32 cellular contexts compared by ENCODE assay signal in the genomic region with DNA sequence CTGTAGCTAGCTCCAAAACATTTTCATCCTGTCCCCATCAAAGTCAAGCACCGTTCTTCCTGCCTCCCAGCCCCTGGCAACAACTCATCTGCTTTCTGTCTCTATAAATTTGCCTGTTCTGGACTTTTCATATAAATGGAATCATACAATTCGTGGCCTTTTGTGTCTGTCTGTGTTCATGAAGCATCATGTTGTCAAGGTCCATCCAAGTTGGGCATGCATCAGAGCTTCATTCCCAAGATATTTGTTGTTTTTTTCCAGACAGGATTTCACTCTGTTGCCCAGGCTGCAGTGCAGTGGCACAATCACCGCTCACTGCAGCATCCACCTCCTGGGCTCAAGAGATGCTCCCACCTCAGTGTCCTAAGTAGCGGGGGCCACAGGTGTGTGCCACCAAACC. TPM values are rescaled to one million over a fixed set of nuclear protein-coding genes. Genes with fewer than 3 reads are reported as not detected.
"Had no signal": no experiment of that assay in that cellular context is flagged by ENCODE, and none has a peak within 500 bp of the region (broad histone marks: within the 10 kb centered on the region; RNA-seq: fewer than 3 reads in every experiment).

No MANE protein-coding gene starts in this region.

- H3K9ac ChIP-seq: parathyroid adenoma had no signal

- H3K27ac Mint-ChIP-seq: nephron; progenitor cell of endocrine pancreas; stimulated activated naive B cell treated with anti-CD40 and anti-IgM and Interleukin-4, amounts not matched to agents 10 μg/mL and 1 μg/mL and 100 μg/mL, for 72 hours had no signal

- H3K4me1 ChIP-seq: left ventricle myocardium inferior, parathyroid adenoma, right lobe of liver, testis, thyroid gland, vagina had no signal

- H3K36me3 ChIP-seq: left ventricle myocardium inferior, right atrium auricular region, right lobe of liver, stomach, thyroid gland, transverse colon, upper lobe of left lung, vagina had no signal

- H3K4me3 ChIP-seq: left ventricle myocardium inferior, lung, mucosa of descending colon, right atrium auricular region, right lobe of liver, stomach, testis, thyroid gland, transverse colon, upper lobe of left lung, vagina had no signal

- H3K36me3 Mint-ChIP-seq: naive thymus-derived CD8-positive, alpha-beta T cell; stimulated activated naive B cell treated with anti-CD40 and anti-IgM and Interleukin-4, amounts not matched to agents 10 μg/mL and 1 μg/mL and 100 μg/mL, for 72 hours had no signal

- H3K4me3 Mint-ChIP-seq: nephron; neural crest cell; stimulated activated naive B cell treated with anti-CD40 and anti-IgM and Interleukin-4, amounts not matched to agents 10 μg/mL and 1 μg/mL and 100 μg/mL, for 72 hours had no signal

- ATAC-seq: mucosa of descending colon; naive thymus-derived CD8-positive, alpha-beta T cell; right lobe of liver; stimulated activated naive B cell treated with anti-CD40 and anti-IgM and Interleukin-4, amounts not matched to agents 10 μg/mL and 1 μg/mL and 100 μg/mL, for 72 hours; stimulated activated naive CD8-positive, alpha-beta T cell treated with anti-CD3 and anti-CD28 coated beads, Interleukin-15, Interleukin-2, amounts not matched to agents 100 U/mL and 50 U/mL, for 24 hours had no signal

- H2AFZ ChIP-seq: parathyroid adenoma had no signal

- H3K27ac ChIP-seq: left ventricle myocardium inferior, parathyroid adenoma, right atrium auricular region, right lobe of liver, stomach, testis, thyroid gland, transverse colon, upper lobe of left lung, vagina had no signal

- DNase-seq: hippocampal formation; left ventricle myocardium inferior; midbrain; nucleus accumbens; right lobe of liver; stimulated activated CD4-positive, alpha-beta T cell treated with anti-CD3 and anti-CD28 coated beads, Interleukin-12 subunit alpha, Interleukin-12 subunit beta, amount 100 ng/mL, for 4 hours; stimulated activated CD4-positive, alpha-beta T cell treated with anti-CD3 and anti-CD28 coated beads, Interleukin-15, amount 100 ng/mL, for 24 hours; stimulated activated CD4-positive, alpha-beta T cell treated with anti-CD3 and anti-CD28 coated beads, Interleukin-2, amount 100 ng/mL, for 24 hours; stimulated activated CD4-positive, alpha-beta T cell treated with anti-CD3 and anti-CD28 coated beads, Interleukin-4, amount 100 ng/mL, for 1 hour; stimulated activated naive B cell treated with anti-CD40 and anti-IgM and Interleukin-4, amounts not matched to agents 10 μg/mL and 1 μg/mL and 100 μg/mL, for 72 hours; stimulated activated naive CD8-positive, alpha-beta T cell treated with anti-CD3 and anti-CD28 coated beads, Interleukin-15, Interleukin-2, amounts not matched to agents 100 U/mL and 50 U/mL, for 24 hours; stomach; testis; thyroid gland; transverse colon; upper lobe of left lung had no signal

- H3K79me2 ChIP-seq: parathyroid adenoma had no signal

- H3K9me3 ChIP-seq: left ventricle myocardium inferior, mucosa of descending colon, right atrium auricular region, right lobe of liver, stomach, testis, thyroid gland, transverse colon, upper lobe of left lung, vagina had no signal

- H3K9me3 Mint-ChIP-seq: naive thymus-derived CD8-positive, alpha-beta T cell; nephron; neural crest cell; stimulated activated naive B cell treated with anti-CD40 and anti-IgM and Interleukin-4, amounts not matched to agents 10 μg/mL and 1 μg/mL and 100 μg/mL, for 72 hours had no signal

- H3K4me1 Mint-ChIP-seq: nephron had no signal

- H3K27me3 Mint-ChIP-seq: naive thymus-derived CD8-positive, alpha-beta T cell had no signal

- H3K27me3 ChIP-seq: right atrium auricular region, right lobe of liver, stomach, testis, thyroid gland, transverse colon, upper lobe of left lung, vagina had no signal

RNA-seq across cellular contexts. Expression of gene SLC5A10, which starts 5.9 kb away (rescaled TPM):
- total RNA-seq: left ventricle myocardium inferior; mesenteric fat pad; myocyte; naive thymus-derived CD8-positive, alpha-beta T cell; neural crest cell; osteocyte; progenitor cell of endocrine pancreas; pulmonary artery endothelial cell; skeletal muscle tissue; stomach; thyroid gland; transverse colon; upper lobe of left lung; urinary bladder; vagina had no signal
- polyA plus RNA-seq: keratinocyte had no signal
